ENCODE assay signal across 18 cellular contexts in the genomic region with DNA sequence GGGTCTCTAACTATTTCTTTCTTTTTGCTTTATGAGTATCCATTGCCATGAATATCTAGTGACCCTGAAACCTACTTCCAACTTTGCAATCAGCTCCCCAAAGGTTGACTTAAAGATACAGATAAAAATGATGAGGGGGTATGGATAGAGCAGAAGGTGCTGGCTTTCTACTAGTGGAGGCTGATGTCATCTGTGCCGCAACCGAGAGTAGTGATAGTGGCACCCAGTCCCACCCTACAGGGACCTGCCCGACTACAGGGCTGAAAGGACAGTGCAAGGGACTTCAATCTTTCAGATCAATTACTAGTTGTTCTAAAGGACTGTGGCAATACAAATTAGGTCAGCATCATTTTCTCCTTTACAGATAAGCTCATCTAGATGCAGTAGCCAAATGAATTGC.
DNase-seq lines count a peak whose midpoint lies in the region; ATAC-seq and TF ChIP-seq lines count a peak whose summit lies in the region.
"Had no signal": no experiment of that assay in that cellular context is flagged by ENCODE, and none has a peak within 500 bp of the region (broad histone marks: within the 10 kb centered on the region; RNA-seq: fewer than 3 reads in every experiment).

No MANE protein-coding gene starts in this region.

- H3K27me3 ChIP-seq in uterus, result no peaks in the 10 kb centered on the region
- H3K27me3 ChIP-seq: hepatocyte had no signal

- H3K27ac ChIP-seq in uterus, result no peak overlapping the region
- H3K27ac ChIP-seq: hepatocyte, pancreas, suprapubic skin had no signal

- ATAC-seq in GM21717 (IDR thresholded peaks at IDR 0.05; ENCODE audit: unreplicated experiment) (no peak), HG03439 (IDR thresholded peaks at IDR 0.05; ENCODE audit: unreplicated experiment) (no peak)
- ATAC-seq: Right ventricle myocardium inferior had no signal

- peaks cover 16% of the 10 kb centered on the region for H3K36me3 Mint-ChIP-seq in activated CD4-positive, alpha-beta memory T cell treated with anti-CD3 and anti-CD28 coated beads, Interleukin-2, amount 10 ng/mL, durations not matched to agents 7 days and 5 days (ENCODE audit: low read depth)

- peaks cover 14% of the 10 kb centered on the region for H3K9me3 Mint-ChIP-seq in activated CD4-positive, alpha-beta memory T cell treated with anti-CD3 and anti-CD28 coated beads, Interleukin-2, amount 10 ng/mL, durations not matched to agents 7 days and 5 days

- TF ChIP-seq CTCF in uterus (IDR thresholded peaks at IDR 0.05), result no peak

- no peak overlapping the region for H3K4me3 Mint-ChIP-seq in activated CD4-positive, alpha-beta memory T cell treated with anti-CD3 and anti-CD28 coated beads, Interleukin-2, amount 10 ng/mL, durations not matched to agents 7 days and 5 days

- POLR2A ChIA-PET in activated CD4-positive, alpha-beta memory T cell treated with anti-CD3 and anti-CD28 coated beads, Interleukin-2, amount 10 ng/mL, durations not matched to agents 7 days and 5 days (lab: Charles Lee), result interaction anchor here (0.6 to 3.4 kb wide), 25 partner anchors 8 to 1663 kb away, joined by 3 to 38 read pairs (median 4); no protein-coding TSS in a partner anchor

- peak; percentile 34 for DNase-seq in stimulated activated CD4-positive, alpha-beta T cell treated with anti-CD3 and anti-CD28 coated beads, Interleukin-1b, Interleukin-23, amount 100 ng/mL, for 48 hours
- no peak for DNase-seq in stimulated activated CD4-positive, alpha-beta T cell treated with anti-CD3 and anti-CD28 coated beads, Interleukin-4, amount 100 ng/mL, for 4 hours
- peak; percentile 64 for DNase-seq in activated CD4-positive, alpha-beta memory T cell treated with anti-CD3 and anti-CD28 coated beads, Interleukin-2, amount 10 ng/mL, durations not matched to agents 7 days and 5 days
- DNase-seq in effector CD4-positive, alpha-beta T cell, result peak; percentile 30
- DNase-seq in NCI-H128 (lab: John Stamatoyannopoulos, UW; ENCODE audit: unreplicated experiment), result no peak
- no peak for DNase-seq in uterus
- DNase-seq: Caco-2, dermis blood vessel endothelial cell, GF-D8, IMR-90, NCI-H1092, pancreas, T1000 had no signal

- H3K4me3 ChIP-seq in uterus, result no peak overlapping the region
- H3K4me3 ChIP-seq: hepatocyte, pancreas, suprapubic skin had no signal

- CTCF ChIA-PET in activated CD4-positive, alpha-beta memory T cell treated with anti-CD3 and anti-CD28 coated beads, Interleukin-2, amount 10 ng/mL, durations not matched to agents 7 days and 5 days (lab: Charles Lee), result interaction anchor here (0.7 to 3.4 kb wide), 11 partner anchors 9 to 375 kb away, joined by 3 to 13 read pairs (median 5); no protein-coding TSS in a partner anchor

- H3K4me1 Mint-ChIP-seq in activated CD4-positive, alpha-beta memory T cell treated with anti-CD3 and anti-CD28 coated beads, Interleukin-2, amount 10 ng/mL, durations not matched to agents 7 days and 5 days, result peaks cover 31% of the 10 kb centered on the region

- intact Hi-C loops in uterus (cut with DNase I; ENCODE audit: low total_unique reads), result no loop called here

- H3K27ac Mint-ChIP-seq in activated CD4-positive, alpha-beta memory T cell treated with anti-CD3 and anti-CD28 coated beads, Interleukin-2, amount 10 ng/mL, durations not matched to agents 7 days and 5 days, result no peak overlapping the region

- no peaks in the 10 kb centered on the region for H3K36me3 ChIP-seq in uterus
- H3K36me3 ChIP-seq: pancreas, suprapubic skin had no signal

- H3K27me3 Mint-ChIP-seq in activated CD4-positive, alpha-beta memory T cell treated with anti-CD3 and anti-CD28 coated beads, Interleukin-2, amount 10 ng/mL, durations not matched to agents 7 days and 5 days, result no peaks in the 10 kb centered on the region

- H3K9me3 ChIP-seq in uterus, result no peaks in the 10 kb centered on the region
- H3K9me3 ChIP-seq: Caco-2, pancreas, suprapubic skin had no signal

- no peaks in the 10 kb centered on the region for H3K4me1 ChIP-seq in uterus
- H3K4me1 ChIP-seq: Caco-2, pancreas, suprapubic skin had no signal

- TF ChIP-seq POLR2A in uterus (IDR thresholded peaks at IDR 0.05), result no peak

Comparison
In these comparisons a context has a peak if more than half of its experiments do, and no peak if none do; other contexts are left out.
1. DNase-seq: peak in stimulated activated CD4-positive, alpha-beta T cell treated with anti-CD3 and anti-CD28 coated beads, Interleukin-1b, Interleukin-23, amount 100 ng/mL, for 48 hours (single experiment), activated CD4-positive, alpha-beta memory T cell treated with anti-CD3 and anti-CD28 coated beads, Interleukin-2, amount 10 ng/mL, durations not matched to agents 7 days and 5 days (single experiment) and effector CD4-positive, alpha-beta T cell (single experiment); none in stimulated activated CD4-positive, alpha-beta T cell treated with anti-CD3 and anti-CD28 coated beads, Interleukin-4, amount 100 ng/mL, for 4 hours (0 of 2), NCI-H128 (single experiment) and uterus (0 of 2).